In genomic region chr18:31146809-31147208, GRCh38 we compare ENCODE assay signal across 15 cellular contexts. TPM values are rescaled to one million over a fixed set of nuclear protein-coding genes. Genes with fewer than 3 reads are reported as not detected.
A peak's percentile ranks its signal among the peaks of the same experiment; 100 is the strongest.
DNase-seq lines count a peak whose midpoint lies in the region; ATAC-seq and TF ChIP-seq lines count a peak whose summit lies in the region.
"Had no signal": no experiment of that assay in that cellular context is flagged by ENCODE, and none has a peak within 500 bp of the region (broad histone marks: within the 10 kb centered on the region; RNA-seq: fewer than 3 reads in every experiment).

No MANE protein-coding gene starts in this region.

- H4K20me1 ChIP-seq in mammary epithelial cell (ENCODE audit: insufficient read depth, low read length) = no peaks in the 10 kb centered on the region
- H4K20me1 ChIP-seq: BLaER1 had no signal

- H3K27me3 Mint-ChIP-seq in endodermal cell (ENCODE audit: insufficient read depth) = no peaks in the 10 kb centered on the region
- H3K27me3 Mint-ChIP-seq in naive thymus-derived CD4-positive, alpha-beta T cell = no peaks in the 10 kb centered on the region
- H3K27me3 Mint-ChIP-seq: CD8-positive, alpha-beta memory T cell had no signal

- H3K79me2 ChIP-seq in mammary epithelial cell (ENCODE audit: insufficient read depth, low read length) = no peaks in the 10 kb centered on the region

- no peaks in the 10 kb centered on the region for H3K36me3 Mint-ChIP-seq in endodermal cell (ENCODE audit: low read depth)
- peaks cover 0 to 8% (median 6%) of the 10 kb centered on the region in 5 donors for H3K36me3 Mint-ChIP-seq in naive thymus-derived CD4-positive, alpha-beta T cell

- TF ChIP-seq POLR2A in NB4 (IDR thresholded peaks at IDR 0.05; ENCODE audit: extremely low read depth, insufficient read length) = no peak

- POLR2A ChIA-PET in naive thymus-derived CD4-positive, alpha-beta T cell (lab: Charles Lee) = no interaction called here

- no peak for TF ChIP-seq CTCF in NB4 (IDR thresholded peaks at IDR 0.05; ENCODE audit: low read depth, low read length)
- TF ChIP-seq CTCF in mammary epithelial cell (conservative IDR thresholded peaks at IDR 0.05 in 1 of 2, IDR thresholded peaks at IDR 0.05 in 1 of 2; ENCODE audit: extremely low read depth in 1 of 2, insufficient read depth in 1 of 2, low read depth in 1 of 2, low read length in 2 of 2) = no peak
- no peak for TF ChIP-seq CTCF in endodermal cell (conservative IDR thresholded peaks at IDR 0.05)

- no peak overlapping the region for H3K27ac Mint-ChIP-seq in endodermal cell
- no peak overlapping the region for H3K27ac Mint-ChIP-seq in naive thymus-derived CD4-positive, alpha-beta T cell
- H3K27ac Mint-ChIP-seq: CD8-positive, alpha-beta memory T cell; H9 had no signal

- ATAC-seq in esophagus mucosa = peak; percentile 94
- ATAC-seq in naive thymus-derived CD4-positive, alpha-beta T cell = no peak
- ATAC-seq: A549 had no signal

- DNase-seq in MV-4-11 (lab: John Stamatoyannopoulos, UW) (peak; percentile 22), NB4 (ENCODE audit: low read depth) (peak; percentile 47), mammary epithelial cell (peak; percentile 55), endodermal cell (no peak), midbrain (lab: John Stamatoyannopoulos, UW) (no peak)
- DNase-seq in naive thymus-derived CD4-positive, alpha-beta T cell = no peak
- DNase-seq: Caco-2; CD8-positive, alpha-beta memory T cell; DND-41; GDM1; GOT3; H9 had no signal

- H3K27me3 ChIP-seq in mammary epithelial cell (ENCODE audit: insufficient read depth, low read length) (no peaks in the 10 kb centered on the region), endodermal cell (ENCODE audit: control insufficient read depth, insufficient read depth, low read length, poor library complexity, severe bottlenecking) (no peaks in the 10 kb centered on the region)
- H3K27me3 ChIP-seq in naive thymus-derived CD4-positive, alpha-beta T cell (ENCODE audit: control insufficient read depth in 2 of 2, insufficient read depth in 2 of 2, low read length in 2 of 2) = no peaks in the 10 kb centered on the region
- H3K27me3 ChIP-seq: BLaER1 had no signal

- no peaks in the 10 kb centered on the region for H3K4me1 Mint-ChIP-seq in endodermal cell
- H3K4me1 Mint-ChIP-seq in naive thymus-derived CD4-positive, alpha-beta T cell = no peaks in the 10 kb centered on the region
- H3K4me1 Mint-ChIP-seq: CD8-positive, alpha-beta memory T cell; H9 had no signal

- peaks cover 4% of the 10 kb centered on the region for H3K9me3 Mint-ChIP-seq in endodermal cell
- H3K9me3 Mint-ChIP-seq in naive thymus-derived CD4-positive, alpha-beta T cell = peaks cover 0 to 5% (median 4%) of the 10 kb centered on the region in 11 donors
- H3K9me3 Mint-ChIP-seq: H9 had no signal

- CTCF ChIA-PET in mammary epithelial cell (lab: Charles Lee; ENCODE audit: low non-redundant PET) = no interaction called here
- CTCF ChIA-PET in naive thymus-derived CD4-positive, alpha-beta T cell (lab: Charles Lee) = no interaction called here

- intact Hi-C loops in mammary epithelial cell (cut with micrococcal nuclease) = no loop called here
- intact Hi-C loops in naive thymus-derived CD4-positive, alpha-beta T cell (cut with micrococcal nuclease) = no loop called here

- no peak overlapping the region for H3K4me2 ChIP-seq in mammary epithelial cell (ENCODE audit: insufficient read depth, low read depth, low read length)
- H3K4me2 ChIP-seq: A549, BLaER1 had no signal

- no TSS peak for BruUV-seq in mammary epithelial cell (replicated peaks; lab: Mats Ljungman, UMichigan)

- no peak overlapping the region for H3K4me3 Mint-ChIP-seq in endodermal cell
- H3K4me3 Mint-ChIP-seq in naive thymus-derived CD4-positive, alpha-beta T cell = no peak overlapping the region
- H3K4me3 Mint-ChIP-seq: CD8-positive, alpha-beta memory T cell; H9 had no signal

- no peaks in the 10 kb centered on the region for H3K9me3 ChIP-seq in mammary epithelial cell (replicated peaks; ENCODE audit: insufficient read depth, low read length)
- H3K9me3 ChIP-seq in endodermal cell (ENCODE audit: control insufficient read depth, low read length) = peaks cover 6% of the 10 kb centered on the region
- no peaks in the 10 kb centered on the region for H3K9me3 ChIP-seq in naive thymus-derived CD4-positive, alpha-beta T cell (ENCODE audit: control insufficient read depth in 2 of 3, low read length in 3 of 3)
- H3K9me3 ChIP-seq: A549, BLaER1, Caco-2 had no signal

- no peak overlapping the region for H2AFZ ChIP-seq in mammary epithelial cell (ENCODE audit: low read depth, low read length)

- H3K4me3 ChIP-seq in NB4 (ENCODE audit: low read depth, low read length) (no peak overlapping the region), mammary epithelial cell (replicated peaks in 1 of 3; ENCODE audit: insufficient read depth in 1 of 3, low read depth in 2 of 3, low read length in 3 of 3) (no peak overlapping the region), endodermal cell (ENCODE audit: low read length) (no peak overlapping the region)
- H3K4me3 ChIP-seq in naive thymus-derived CD4-positive, alpha-beta T cell (ENCODE audit: low read length) = no peak overlapping the region
- H3K4me3 ChIP-seq: A549, BLaER1 had no signal

- H3K4me1 ChIP-seq in mammary epithelial cell (ENCODE audit: insufficient read depth, low read length) (no peaks in the 10 kb centered on the region), endodermal cell (ENCODE audit: control insufficient read depth, insufficient read depth, low read length) (no peaks in the 10 kb centered on the region)
- no peaks in the 10 kb centered on the region for H3K4me1 ChIP-seq in naive thymus-derived CD4-positive, alpha-beta T cell (ENCODE audit: control insufficient read depth in 2 of 2, insufficient read depth in 2 of 2, low read length in 2 of 2)
- H3K4me1 ChIP-seq: A549, BLaER1, Caco-2 had no signal

- dilution Hi-C loops in mammary epithelial cell (cut with HindIII; ENCODE audit: low sequenced_read_pairs) = no loop called here

- in situ Hi-C loops in mammary epithelial cell (cut with MboI; ENCODE audit: low sequenced_read_pairs in 2 of 2) = no loop called here

- H3K9ac ChIP-seq in mammary epithelial cell (ENCODE audit: insufficient read depth, low read length) = no peak overlapping the region
- no peak overlapping the region for H3K9ac ChIP-seq in endodermal cell (ENCODE audit: extremely low read depth, low read length, poor library complexity, severe bottlenecking)
- H3K9ac ChIP-seq: BLaER1 had no signal

- H3K36me3 ChIP-seq in mammary epithelial cell (ENCODE audit: insufficient read depth, low read length) (no peaks in the 10 kb centered on the region), endodermal cell (ENCODE audit: control insufficient read depth, insufficient read depth, low read length) (no peaks in the 10 kb centered on the region)
- H3K36me3 ChIP-seq in naive thymus-derived CD4-positive, alpha-beta T cell (ENCODE audit: control insufficient read depth in 2 of 3, insufficient read depth in 3 of 3, low read length in 3 of 3) = no peaks in the 10 kb centered on the region
- H3K36me3 ChIP-seq: BLaER1 had no signal

- H3K27ac ChIP-seq in mammary epithelial cell (ENCODE audit: insufficient read depth, low read depth, low read length) = no peak overlapping the region
- H3K27ac ChIP-seq in endodermal cell (ENCODE audit: low read depth, low read length) = no peak overlapping the region
- no peak overlapping the region for H3K27ac ChIP-seq in naive thymus-derived CD4-positive, alpha-beta T cell (ENCODE audit: low read depth, low read length)
- H3K27ac ChIP-seq: A549, BLaER1 had no signal

RNA-seq across cellular contexts. Expression of gene DSC1, which starts 15.8 kb away (rescaled TPM):
- 1 to 10 TPM in 1 of 2 donors, under 1 TPM in 1; 0.28 to 1.2 TPM for total RNA-seq in mammary epithelial cell
- polyA plus RNA-seq in mammary epithelial cell = 0.24 TPM
- polyA minus RNA-seq in mammary epithelial cell = not detected
- 0.52 TPM for total RNA-seq in esophagus mucosa
- not detected for total RNA-seq in endodermal cell
- not detected for polyA plus RNA-seq in endodermal cell (2013, experiment 1 of 2)
- polyA plus RNA-seq in endodermal cell (2013, experiment 2 of 2) = not detected
- 10 to 100 TPM in 2 of 5 experiments, 1 to 10 TPM in 2, not detected in 1; 3.1 to 13.6 (median 7.9) TPM for total RNA-seq in naive thymus-derived CD4-positive, alpha-beta T cell
- 10 to 100 TPM in 1 of 2 donors, 1 to 10 TPM in 1; 4.9 to 16.2 TPM for polyA plus RNA-seq in naive thymus-derived CD4-positive, alpha-beta T cell
- total RNA-seq: H9 had no signal
- polyA plus RNA-seq: A549 had no signal

RNA-seq across cellular contexts. Expression of gene DSC2, which starts 44.6 kb away (rescaled TPM):
- total RNA-seq in mammary epithelial cell (10 to 100 TPM; 34.7 to 88.7 TPM), esophagus mucosa (434 TPM), endodermal cell (10 to 100 TPM; 58.4 to 72.4 TPM)
- 15.1 TPM for polyA plus RNA-seq in mammary epithelial cell
- 35.3 TPM for polyA minus RNA-seq in mammary epithelial cell
- polyA plus RNA-seq in endodermal cell (2013, experiment 1 of 2) = 22.7 TPM
- 21.9 TPM for polyA plus RNA-seq in endodermal cell (2013, experiment 2 of 2)
- under 1 TPM in 3 of 5 experiments, not detected in 2; 0.08 to 0.86 (median 0.42) TPM for total RNA-seq in naive thymus-derived CD4-positive, alpha-beta T cell
- polyA plus RNA-seq in naive thymus-derived CD4-positive, alpha-beta T cell = not detected
- total RNA-seq: CD8-positive, alpha-beta memory T cell had no signal
- polyA plus RNA-seq: CD8-positive, alpha-beta memory T cell had no signal

Comparison
In these comparisons a context has a peak if more than half of its experiments do, and no peak if none do; other contexts are left out.
1. DNase-seq: peak in MV-4-11 (single experiment), NB4 (single experiment) and mammary epithelial cell (single experiment); none in endodermal cell (single experiment), naive thymus-derived CD4-positive, alpha-beta T cell (0 of 9) and midbrain (single experiment).
2. RNA of gene DSC2, which starts 44.6 kb away (total RNA-seq): 434 TPM in esophagus mucosa (single experiment), 34.7 to 88.7 TPM in mammary epithelial cell and 58.4 to 72.4 TPM in endodermal cell; 0.08 to 0.86 TPM in naive thymus-derived CD4-positive, alpha-beta T cell; every median in the first group is over 10 times any median in the second.